Comparison of ENCODE assay signal across 11 cellular contexts in the genomic region with DNA sequence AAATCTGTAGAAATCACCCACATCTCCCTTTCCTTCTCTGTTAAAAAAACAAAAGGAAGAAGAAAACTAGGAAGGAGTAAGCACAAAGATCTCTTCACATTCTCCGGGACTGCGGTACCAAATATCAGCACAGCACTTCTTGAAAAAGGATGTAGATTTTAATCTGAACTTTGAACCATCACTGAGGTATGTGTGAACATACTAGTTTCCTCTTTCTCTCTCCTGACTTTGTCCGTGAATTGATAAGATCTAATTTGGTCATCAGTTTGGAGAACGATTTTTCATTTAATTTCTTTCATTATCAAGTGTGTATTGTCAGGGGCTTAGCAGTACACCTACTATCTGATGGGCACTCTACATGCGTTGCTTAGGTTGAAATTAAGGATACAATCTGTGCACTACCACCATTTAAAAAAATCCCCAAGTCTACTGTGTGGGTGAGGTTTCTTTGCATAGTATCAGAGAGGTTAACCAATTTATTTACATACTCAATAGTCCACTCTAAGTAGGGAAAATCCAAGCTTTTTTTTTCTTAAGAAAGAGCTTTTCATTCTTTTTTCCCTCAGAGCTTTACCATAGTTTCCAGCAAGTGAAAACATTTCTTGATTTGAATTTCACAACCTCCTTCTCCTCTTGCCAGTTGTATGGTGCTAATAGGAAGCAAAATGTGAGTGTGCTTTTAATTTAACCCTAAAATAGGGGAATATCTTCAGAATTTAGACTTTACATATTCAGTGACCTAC.
DNase-seq lines count a peak whose midpoint lies in the region; ATAC-seq and TF ChIP-seq lines count a peak whose summit lies in the region.
"Had no signal": no experiment of that assay in that cellular context is flagged by ENCODE, and none has a peak within 500 bp of the region (broad histone marks: within the 10 kb centered on the region; RNA-seq: fewer than 3 reads in every experiment).

No MANE protein-coding gene starts in this region.

- no peaks in the 10 kb centered on the region for H3K9me3 Mint-ChIP-seq in CD8-positive, alpha-beta memory T cell

- H4K20me1 ChIP-seq in OCI-LY3 (ENCODE audit: insufficient read depth, low read length): no peaks in the 10 kb centered on the region

- H3K79me2 ChIP-seq in OCI-LY3 (ENCODE audit: low read length): no peaks in the 10 kb centered on the region

- peak overlapping the region; percentile 74 for H3K4me2 ChIP-seq in OCI-LY3 (ENCODE audit: low read length)

- H3K36me3 Mint-ChIP-seq in CD8-positive, alpha-beta memory T cell: no peaks in the 10 kb centered on the region

- TF ChIP-seq CTCF in OCI-LY3 (IDR thresholded peaks at IDR 0.05; ENCODE audit: low read depth, low read length): no peak

- H3K36me3 ChIP-seq in CD8-positive, alpha-beta memory T cell (ENCODE audit: insufficient read depth, low read length): no peaks in the 10 kb centered on the region
- H3K36me3 ChIP-seq in OCI-LY3 (replicated peaks; ENCODE audit: low read depth, low read length): no peaks in the 10 kb centered on the region
- H3K36me3 ChIP-seq: MG63 had no signal

- CTCF ChIA-PET in CD8-positive, alpha-beta memory T cell (lab: Charles Lee): no interaction called here

- POLR2A ChIA-PET in CD8-positive, alpha-beta memory T cell (lab: Charles Lee): no interaction called here

- no peaks in the 10 kb centered on the region for H3K27me3 ChIP-seq in CD8-positive, alpha-beta memory T cell (ENCODE audit: insufficient read depth, low read length, poor library complexity, severe bottlenecking)
- no peaks in the 10 kb centered on the region for H3K27me3 ChIP-seq in OCI-LY3 (ENCODE audit: low read depth, low read length)
- H3K27me3 ChIP-seq: dorsolateral prefrontal cortex, MG63 had no signal

- peak overlapping the region; percentile 32; the same call in 1 of the 2 replicates for H3K9ac ChIP-seq in OCI-LY3 (ENCODE audit: low read length)

- H3K27ac Mint-ChIP-seq in CD8-positive, alpha-beta memory T cell: peak overlapping the region; percentile 7 to 71 (median 47)

- H3K4me1 Mint-ChIP-seq in CD8-positive, alpha-beta memory T cell: peaks cover 16 to 31% (median 23%) of the 10 kb centered on the region in 3 donors

- no peak for DNase-seq in CD8-positive, alpha-beta memory T cell
- DNase-seq in activated effector memory CD4-positive, alpha-beta T cell treated with anti-CD3 and anti-CD28 coated beads, Interleukin-2, amount 50 U/mL, for 16 hours: no peak
- DNase-seq in NCI-H2081 treated with DMSO at 0.1 percent for 48 hours (lab: John Stamatoyannopoulos, UW): no peak
- DNase-seq in NK-92 treated with Interleukin-12 subunit alpha and Interleukin-12 subunit beta, amount 100 ng/mL, for 24 hours (lab: John Stamatoyannopoulos, UW): no peak
- DNase-seq in NCI-H226: no peak
- DNase-seq: dorsolateral prefrontal cortex, MG63 had no signal

- ATAC-seq in GM19324 (IDR thresholded peaks at IDR 0.05; ENCODE audit: low FRiP score, unreplicated experiment): peak; percentile 79
- ATAC-seq in HG02884 (IDR thresholded peaks at IDR 0.05; ENCODE audit: unreplicated experiment): peak; percentile 87

- H3K4me1 ChIP-seq in CD8-positive, alpha-beta memory T cell (ENCODE audit: insufficient read depth, low read length): peaks cover 12% of the 10 kb centered on the region
- H3K4me1 ChIP-seq in OCI-LY3 (ENCODE audit: low read length): peaks cover 52% of the 10 kb centered on the region

- no peak overlapping the region for H3K4me3 ChIP-seq in CD8-positive, alpha-beta memory T cell (ENCODE audit: low read length)
- peak overlapping the region; percentile 19; the same call in 1 of the 2 replicates for H3K4me3 ChIP-seq in OCI-LY3 (ENCODE audit: low read length)
- H3K4me3 ChIP-seq: dorsolateral prefrontal cortex, MG63 had no signal

- H3K27me3 Mint-ChIP-seq in CD8-positive, alpha-beta memory T cell: no peaks in the 10 kb centered on the region

- H3K27ac ChIP-seq in CD8-positive, alpha-beta memory T cell (ENCODE audit: low read depth, low read length): no peak overlapping the region
- peak overlapping the region; percentile 93 for H3K27ac ChIP-seq in OCI-LY3 (ENCODE audit: low read length)
- H3K27ac ChIP-seq: C4-2B, dorsolateral prefrontal cortex had no signal

- no peaks in the 10 kb centered on the region for H3K9me3 ChIP-seq in CD8-positive, alpha-beta memory T cell (ENCODE audit: low read length)
- no peaks in the 10 kb centered on the region for H3K9me3 ChIP-seq in OCI-LY3 (ENCODE audit: insufficient read depth, low read length)
- H3K9me3 ChIP-seq: MG63 had no signal

- peak overlapping the region; percentile 23; the same call in 1 of the 2 replicates for H2AFZ ChIP-seq in OCI-LY3 (ENCODE audit: low read depth, low read length)

- peak overlapping the region in 6 of 7 donors; percentile 1 to 47 (median 18) for H3K4me3 Mint-ChIP-seq in CD8-positive, alpha-beta memory T cell
